Comparison of ENCODE assay signal across 2 cellular contexts in the genomic region with DNA sequence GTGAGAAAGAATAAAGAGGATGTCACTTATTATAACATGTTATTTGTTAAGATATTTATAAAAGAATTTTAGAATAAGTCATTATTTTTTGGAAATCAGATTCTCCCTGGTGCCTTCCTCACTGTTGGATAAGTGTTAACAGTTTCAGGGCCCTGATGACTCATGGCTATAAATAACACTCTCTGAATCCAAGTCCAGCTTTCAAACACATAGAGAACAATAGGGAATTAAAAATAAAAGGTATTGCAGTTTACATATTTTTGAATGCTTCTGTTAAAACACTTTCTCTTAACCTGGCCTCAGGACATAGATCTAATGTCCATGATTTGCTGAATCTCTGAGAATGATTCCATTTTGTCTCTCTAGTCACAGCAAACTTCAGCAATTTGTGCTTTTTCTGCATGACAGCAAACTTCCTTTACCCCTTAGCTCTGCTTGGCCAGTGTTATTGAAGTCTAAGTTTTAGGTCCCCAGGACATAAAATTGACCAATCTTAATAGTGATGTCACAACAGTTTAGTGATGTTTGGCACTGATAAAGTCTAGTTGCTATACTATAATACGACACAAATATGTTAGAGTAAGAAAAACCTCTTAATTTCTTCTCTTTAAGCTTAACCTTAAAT.
TF ChIP-seq lines count a peak whose summit lies in the region.

No MANE protein-coding gene starts in this region.

TF ChIP-seq in HCT116, 20 proteins besides CTCF, POLR2A, EP300 and RAD21 (continued from another document):
- TF ChIP-seq, protein P1, sequence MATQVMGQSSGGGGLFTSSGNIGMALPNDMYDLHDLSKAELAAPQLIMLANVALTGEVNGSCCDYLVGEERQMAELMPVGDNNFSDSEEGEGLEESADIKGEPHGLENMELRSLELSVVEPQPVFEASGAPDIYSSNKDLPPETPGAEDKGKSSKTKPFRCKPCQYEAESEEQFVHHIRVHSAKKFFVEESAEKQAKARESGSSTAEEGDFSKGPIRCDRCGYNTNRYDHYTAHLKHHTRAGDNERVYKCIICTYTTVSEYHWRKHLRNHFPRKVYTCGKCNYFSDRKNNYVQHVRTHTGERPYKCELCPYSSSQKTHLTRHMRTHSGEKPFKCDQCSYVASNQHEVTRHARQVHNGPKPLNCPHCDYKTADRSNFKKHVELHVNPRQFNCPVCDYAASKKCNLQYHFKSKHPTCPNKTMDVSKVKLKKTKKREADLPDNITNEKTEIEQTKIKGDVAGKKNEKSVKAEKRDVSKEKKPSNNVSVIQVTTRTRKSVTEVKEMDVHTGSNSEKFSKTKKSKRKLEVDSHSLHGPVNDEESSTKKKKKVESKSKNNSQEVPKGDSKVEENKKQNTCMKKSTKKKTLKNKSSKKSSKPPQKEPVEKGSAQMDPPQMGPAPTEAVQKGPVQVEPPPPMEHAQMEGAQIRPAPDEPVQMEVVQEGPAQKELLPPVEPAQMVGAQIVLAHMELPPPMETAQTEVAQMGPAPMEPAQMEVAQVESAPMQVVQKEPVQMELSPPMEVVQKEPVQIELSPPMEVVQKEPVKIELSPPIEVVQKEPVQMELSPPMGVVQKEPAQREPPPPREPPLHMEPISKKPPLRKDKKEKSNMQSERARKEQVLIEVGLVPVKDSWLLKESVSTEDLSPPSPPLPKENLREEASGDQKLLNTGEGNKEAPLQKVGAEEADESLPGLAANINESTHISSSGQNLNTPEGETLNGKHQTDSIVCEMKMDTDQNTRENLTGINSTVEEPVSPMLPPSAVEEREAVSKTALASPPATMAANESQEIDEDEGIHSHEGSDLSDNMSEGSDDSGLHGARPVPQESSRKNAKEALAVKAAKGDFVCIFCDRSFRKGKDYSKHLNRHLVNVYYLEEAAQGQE (IDR thresholded peaks at IDR 0.05; ENCODE audit: low read depth) = no peak
- no peak for TF ChIP-seq SRF (IDR thresholded peaks at IDR 0.05; ENCODE audit: low read depth)
- peak; percentile 29; the same call in 1 of the 2 replicates for TF ChIP-seq JUND (IDR thresholded peaks at IDR 0.05)
- TF ChIP-seq YY1 (IDR thresholded peaks at IDR 0.05; ENCODE audit: extremely low read depth, insufficient replicate concordance, low read depth, low read length) = no peak

TF ChIP-seq in SK-N-SH, 30 proteins besides CTCF, POLR2A, EP300 and RAD21 (continued from another document):
- TF ChIP-seq, protein P2, sequence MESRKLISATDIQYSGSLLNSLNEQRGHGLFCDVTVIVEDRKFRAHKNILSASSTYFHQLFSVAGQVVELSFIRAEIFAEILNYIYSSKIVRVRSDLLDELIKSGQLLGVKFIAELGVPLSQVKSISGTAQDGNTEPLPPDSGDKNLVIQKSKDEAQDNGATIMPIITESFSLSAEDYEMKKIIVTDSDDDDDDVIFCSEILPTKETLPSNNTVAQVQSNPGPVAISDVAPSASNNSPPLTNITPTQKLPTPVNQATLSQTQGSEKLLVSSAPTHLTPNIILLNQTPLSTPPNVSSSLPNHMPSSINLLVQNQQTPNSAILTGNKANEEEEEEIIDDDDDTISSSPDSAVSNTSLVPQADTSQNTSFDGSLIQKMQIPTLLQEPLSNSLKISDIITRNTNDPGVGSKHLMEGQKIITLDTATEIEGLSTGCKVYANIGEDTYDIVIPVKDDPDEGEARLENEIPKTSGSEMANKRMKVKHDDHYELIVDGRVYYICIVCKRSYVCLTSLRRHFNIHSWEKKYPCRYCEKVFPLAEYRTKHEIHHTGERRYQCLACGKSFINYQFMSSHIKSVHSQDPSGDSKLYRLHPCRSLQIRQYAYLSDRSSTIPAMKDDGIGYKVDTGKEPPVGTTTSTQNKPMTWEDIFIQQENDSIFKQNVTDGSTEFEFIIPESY (IDR thresholded peaks at IDR 0.05; ENCODE audit: borderline replicate concordance, low read depth) = no peak
- TF ChIP-seq TAF1 (IDR thresholded peaks at IDR 0.05; ENCODE audit: borderline replicate concordance, low read depth, low read length) = no peak
- TF ChIP-seq NFIC (IDR thresholded peaks at IDR 0.05; ENCODE audit: borderline replicate concordance) = 0 out of 2 replicates have a peak, but pooled peaks have one; percentile 13
- TF ChIP-seq RXRA (IDR thresholded peaks at IDR 0.05; ENCODE audit: borderline replicate concordance, low read depth) = no peak
- TF ChIP-seq, protein P3, sequence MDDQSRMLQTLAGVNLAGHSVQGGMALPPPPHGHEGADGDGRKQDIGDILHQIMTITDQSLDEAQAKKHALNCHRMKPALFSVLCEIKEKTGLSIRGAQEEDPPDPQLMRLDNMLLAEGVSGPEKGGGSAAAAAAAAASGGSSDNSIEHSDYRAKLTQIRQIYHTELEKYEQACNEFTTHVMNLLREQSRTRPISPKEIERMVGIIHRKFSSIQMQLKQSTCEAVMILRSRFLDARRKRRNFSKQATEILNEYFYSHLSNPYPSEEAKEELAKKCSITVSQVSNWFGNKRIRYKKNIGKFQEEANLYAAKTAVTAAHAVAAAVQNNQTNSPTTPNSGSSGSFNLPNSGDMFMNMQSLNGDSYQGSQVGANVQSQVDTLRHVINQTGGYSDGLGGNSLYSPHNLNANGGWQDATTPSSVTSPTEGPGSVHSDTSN (IDR thresholded peaks at IDR 0.05) = peak; percentile 49
- TF ChIP-seq, protein P4, sequence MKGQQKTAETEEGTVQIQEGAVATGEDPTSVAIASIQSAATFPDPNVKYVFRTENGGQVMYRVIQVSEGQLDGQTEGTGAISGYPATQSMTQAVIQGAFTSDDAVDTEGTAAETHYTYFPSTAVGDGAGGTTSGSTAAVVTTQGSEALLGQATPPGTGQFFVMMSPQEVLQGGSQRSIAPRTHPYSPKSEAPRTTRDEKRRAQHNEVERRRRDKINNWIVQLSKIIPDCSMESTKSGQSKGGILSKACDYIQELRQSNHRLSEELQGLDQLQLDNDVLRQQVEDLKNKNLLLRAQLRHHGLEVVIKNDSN (IDR thresholded peaks at IDR 0.05; ENCODE audit: borderline replicate concordance, low read depth) = no peak
- TF ChIP-seq SMC3 (IDR thresholded peaks at IDR 0.05; ENCODE audit: low read depth, low read length) = no peak
- TF ChIP-seq TEAD4 (IDR thresholded peaks at IDR 0.05; ENCODE audit: borderline replicate concordance, insufficient read depth) = no peak
